8 cellular contexts compared by ENCODE assay signal in the genomic region with DNA sequence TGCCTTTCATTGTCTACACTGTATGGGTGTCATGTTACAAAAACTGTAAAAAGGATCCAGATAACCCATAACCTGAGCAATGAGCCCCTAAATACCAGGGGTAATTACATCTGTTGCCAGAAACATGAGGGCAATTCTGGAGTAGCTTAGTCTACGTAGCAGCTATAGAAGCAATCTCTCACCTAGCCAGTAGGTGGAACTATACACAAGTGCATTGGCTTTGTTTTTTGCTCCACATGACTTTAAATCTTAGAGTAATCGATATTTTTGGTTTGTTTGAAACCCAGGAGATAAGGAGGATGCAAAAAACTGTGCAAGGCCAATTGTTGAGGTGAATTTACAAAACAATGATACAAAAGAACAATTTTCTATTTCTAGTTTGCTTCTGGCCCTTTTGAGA. TPM values are rescaled to one million over a fixed set of nuclear protein-coding genes. Genes with fewer than 3 reads are reported as not detected.
DNase-seq lines count a peak whose midpoint lies in the region; ATAC-seq and TF ChIP-seq lines count a peak whose summit lies in the region.

No MANE protein-coding gene starts in this region.

- H2BK15ac ChIP-seq in neuronal stem cell (ENCODE audit: low read length), result no peak overlapping the region

- H3K27ac Mint-ChIP-seq in activated T-cell treated with anti-CD3 and anti-CD28 coated beads, Interleukin-2, amount 50 U/mL, for 72 hours, result no peak overlapping the region
- no peak overlapping the region for H3K27ac Mint-ChIP-seq in progenitor cell of endocrine pancreas

- H3K36me3 ChIP-seq in Peyer's patch (no peaks in the 10 kb centered on the region), neuronal stem cell (replicated peaks in 1 of 2; ENCODE audit: control insufficient read depth in 2 of 2, insufficient read depth in 2 of 2, low read length in 2 of 2) (peaks cover 2 to 16% of the 10 kb centered on the region in 2 donors)

- H2BK12ac ChIP-seq in neuronal stem cell (ENCODE audit: low read length), result no peak overlapping the region

- H3K14ac ChIP-seq in neuronal stem cell (ENCODE audit: low read length), result no peak overlapping the region

- H4K91ac ChIP-seq in neuronal stem cell (ENCODE audit: low read depth, low read length, poor library complexity), result no peak overlapping the region

- no peaks in the 10 kb centered on the region for H3K27me3 Mint-ChIP-seq in activated T-cell treated with anti-CD3 and anti-CD28 coated beads, Interleukin-2, amount 50 U/mL, for 72 hours (ENCODE audit: low read depth)
- H3K27me3 Mint-ChIP-seq in progenitor cell of endocrine pancreas, result no peaks in the 10 kb centered on the region

- H3K9me3 Mint-ChIP-seq in activated T-cell treated with anti-CD3 and anti-CD28 coated beads, Interleukin-2, amount 50 U/mL, for 72 hours, result no peaks in the 10 kb centered on the region
- H3K9me3 Mint-ChIP-seq in progenitor cell of endocrine pancreas (ENCODE audit: low read depth), result peaks cover 5% of the 10 kb centered on the region

- H2BK120ac ChIP-seq in neuronal stem cell (ENCODE audit: low read depth, low read length), result no peak overlapping the region

- DNase-seq in activated T-cell treated with anti-CD3 and anti-CD28 coated beads, Interleukin-2, amount 50 U/mL, for 72 hours, result no peak
- DNase-seq in activated T-cell treated with anti-CD3 and anti-CD28 coated beads for 4 hours, result no peak
- DNase-seq in Peyer's patch, result no peak
- DNase-seq in progenitor cell of endocrine pancreas (ENCODE audit: low spot score, unreplicated experiment), result no peak
- no peak for DNase-seq in effector CD8-positive, alpha-beta T cell (lab: John Stamatoyannopoulos, UW)
- DNase-seq in neuronal stem cell (ENCODE audit: low spot score), result no peak

- H4K8ac ChIP-seq in neuronal stem cell (ENCODE audit: low read depth, low read length), result no peak overlapping the region

- H3K4me1 Mint-ChIP-seq in activated T-cell treated with anti-CD3 and anti-CD28 coated beads, Interleukin-2, amount 50 U/mL, for 72 hours (ENCODE audit: low read depth), result peaks cover 6% of the 10 kb centered on the region
- peaks cover 1% of the 10 kb centered on the region for H3K4me1 Mint-ChIP-seq in progenitor cell of endocrine pancreas (ENCODE audit: low read depth)

- H3K79me1 ChIP-seq in neuronal stem cell (ENCODE audit: low read depth, low read length), result no peaks in the 10 kb centered on the region

- H3K36me3 Mint-ChIP-seq in activated T-cell treated with anti-CD3 and anti-CD28 coated beads, Interleukin-2, amount 50 U/mL, for 72 hours (ENCODE audit: insufficient read depth in 2 of 2), result no peaks in the 10 kb centered on the region
- peaks cover 3% of the 10 kb centered on the region for H3K36me3 Mint-ChIP-seq in progenitor cell of endocrine pancreas (ENCODE audit: insufficient read depth)

- no peak overlapping the region for H2AK5ac ChIP-seq in neuronal stem cell (ENCODE audit: low read depth, low read length)

- ATAC-seq in activated T-cell treated with anti-CD3 and anti-CD28 coated beads, Interleukin-2, amount 50 U/mL, for 72 hours (replicated peaks in 1 of 2), result peak; percentile 44 to 47
- peak; percentile 60 for ATAC-seq in HG03159 (IDR thresholded peaks at IDR 0.05; ENCODE audit: unreplicated experiment)
- peak; percentile 48 for ATAC-seq in esophagus mucosa

- no peak overlapping the region for H3K4me3 Mint-ChIP-seq in activated T-cell treated with anti-CD3 and anti-CD28 coated beads, Interleukin-2, amount 50 U/mL, for 72 hours
- H3K4me3 Mint-ChIP-seq in progenitor cell of endocrine pancreas (ENCODE audit: low read depth), result no peak overlapping the region

- no peak overlapping the region for H3K4ac ChIP-seq in neuronal stem cell (ENCODE audit: low read length)

- H3K4me2 ChIP-seq in neuronal stem cell (ENCODE audit: insufficient read depth, low read length, poor library complexity, severe bottlenecking), result no peak overlapping the region

- no peak overlapping the region for H3K23ac ChIP-seq in neuronal stem cell (ENCODE audit: low read depth, low read length, poor library complexity)

- H3K4me3 ChIP-seq in Peyer's patch (no peak overlapping the region), neuronal stem cell (ENCODE audit: low read length in 2 of 2) (no peak overlapping the region)

- H3K9me3 ChIP-seq in Peyer's patch (no peaks in the 10 kb centered on the region), neuronal stem cell (replicated peaks in 1 of 2; ENCODE audit: control insufficient read depth in 2 of 2, insufficient read depth in 1 of 2, low read depth in 1 of 2, low read length in 2 of 2) (no peaks in the 10 kb centered on the region)

- H3K9ac ChIP-seq in neuronal stem cell (ENCODE audit: low read depth, low read length, poor library complexity), result no peak overlapping the region

- H3K27ac ChIP-seq in Peyer's patch (no peak overlapping the region), neuronal stem cell (replicated peaks; ENCODE audit: low read length) (no peak overlapping the region)

- H2AFZ ChIP-seq in neuronal stem cell (ENCODE audit: low read length), result no peak overlapping the region

- no peak overlapping the region for H3K18ac ChIP-seq in neuronal stem cell (ENCODE audit: low read length)

- no peak for TF ChIP-seq POLR2A in Peyer's patch (IDR thresholded peaks at IDR 0.05)

- peak in 5 of 6 experiments; percentile 49 to 78 (median 68) for TF ChIP-seq CTCF in Peyer's patch (IDR thresholded peaks at IDR 0.05)
- TF ChIP-seq CTCF in progenitor cell of endocrine pancreas (IDR thresholded peaks at IDR 0.05; ENCODE audit: unreplicated experiment), result peak; percentile 71

- no peak overlapping the region for H2BK5ac ChIP-seq in neuronal stem cell (ENCODE audit: low read length)

- H3K4me1 ChIP-seq in Peyer's patch, result no peaks in the 10 kb centered on the region
- peaks cover 0 to 2% of the 10 kb centered on the region in 2 donors for H3K4me1 ChIP-seq in neuronal stem cell (ENCODE audit: control insufficient read depth in 2 of 2, insufficient read depth in 1 of 2, low read depth in 1 of 2, low read length in 2 of 2)

- WGBS in neuronal stem cell (ENCODE audit: extremely low coverage in 2 of 2, insufficient read length in 2 of 2, insufficient replicate concordance in 1 of 2), 2 donors, result no CpG with 5 or more reads among the region's 2 CpGs

- H3K27me3 ChIP-seq in Peyer's patch (no peaks in the 10 kb centered on the region), neuronal stem cell (ENCODE audit: control insufficient read depth in 3 of 3, insufficient read depth in 3 of 3, low read depth in 1 of 3, low read length in 3 of 3) (no peaks in the 10 kb centered on the region)

RNA-seq across cellular contexts. Expression of gene GPR82, which starts 57.5 kb away (rescaled TPM):
- total RNA-seq in activated T-cell treated with anti-CD3 and anti-CD28 coated beads, Interleukin-2, amount 50 U/mL, for 72 hours, result under 1 TPM in 1 of 2 donors, not detected in 1; 0.19 TPM
- 1 to 10 TPM in 1 of 4 donors, under 1 TPM in 2, not detected in 1; 0.40 to 1.7 (median 0.88) TPM for total RNA-seq in Peyer's patch
- total RNA-seq in esophagus mucosa, result 0.12 TPM
- total RNA-seq in progenitor cell of endocrine pancreas, result not detected in 2 replicates
- not detected for polyA plus RNA-seq in neuronal stem cell (2013, experiment 1 of 2)
- not detected for polyA plus RNA-seq in neuronal stem cell (2013, experiment 2 of 2)
